ENCODE assay signal across 31 cellular contexts in genomic region chr22:20177217-20177911, GRCh38. TPM values are rescaled to one million over a fixed set of nuclear protein-coding genes. Genes with fewer than 3 reads are reported as not detected.
"Had no signal": no experiment of that assay in that cellular context is flagged by ENCODE, and none has a peak within 500 bp of the region (broad histone marks: within the 10 kb centered on the region; RNA-seq: fewer than 3 reads in every experiment).

No MANE protein-coding gene starts in this region.

- H3K36me3 ChIP-seq: esophagus squamous epithelium, heart right ventricle, left lung, prostate gland, right atrium auricular region, sigmoid colon, tibial artery had no signal

- H3K27me3 ChIP-seq: heart right ventricle, left lung, right atrium auricular region, sigmoid colon, testis had no signal

- DNase-seq: dermis blood vessel endothelial cell; effector memory CD4-positive, alpha-beta T cell; esophagus squamous epithelium; foreskin melanocyte; glutamatergic neuron; heart right ventricle; hippocampal formation; left cardiac atrium; left lung; mesenchymal stem cell; mucosa of descending colon; naive thymus-derived CD4-positive, alpha-beta T cell; sigmoid colon; stimulated activated CD4-positive, alpha-beta T cell treated with anti-CD3 and anti-CD28 coated beads, Interleukin-2, amount 100 ng/mL, for 24 hours; stimulated activated CD4-positive, alpha-beta T cell treated with anti-CD3 and anti-CD28 coated beads, Interleukin-4, amount 100 ng/mL, for 4 hours; stimulated activated naive CD8-positive, alpha-beta T cell treated with anti-CD3 and anti-CD28 coated beads, Interleukin-15, Interleukin-2, amounts not matched to agents 100 U/mL and 50 U/mL, for 24 hours; substantia nigra; testis; tibial artery had no signal

- H3K4me3 ChIP-seq: coronary artery, esophagus squamous epithelium, heart right ventricle, left lung, mucosa of descending colon, prostate gland, right atrium auricular region, sigmoid colon, testis, tibial artery had no signal

- H3K9me3 Mint-ChIP-seq: mesothelial cell of epicardium; naive thymus-derived CD4-positive, alpha-beta T cell; stimulated activated memory B cell treated with anti-CD40 and anti-IgM and Interleukin-4, amounts not matched to agents 10 μg/mL and 1 μg/mL and 100 μg/mL, for 72 hours; type B pancreatic cell had no signal

- H3K36me3 Mint-ChIP-seq: mesothelial cell of epicardium; naive thymus-derived CD4-positive, alpha-beta T cell; stimulated activated memory B cell treated with anti-CD40 and anti-IgM and Interleukin-4, amounts not matched to agents 10 μg/mL and 1 μg/mL and 100 μg/mL, for 72 hours; type B pancreatic cell had no signal

- FAIRE-seq: endothelial cell of umbilical vein, islet of Langerhans had no signal

- H3K27ac Mint-ChIP-seq: mesothelial cell of epicardium; naive thymus-derived CD4-positive, alpha-beta T cell; stimulated activated memory B cell treated with anti-CD40 and anti-IgM and Interleukin-4, amounts not matched to agents 10 μg/mL and 1 μg/mL and 100 μg/mL, for 72 hours; type B pancreatic cell had no signal

- H3K4me1 Mint-ChIP-seq: naive thymus-derived CD4-positive, alpha-beta T cell; stimulated activated memory B cell treated with anti-CD40 and anti-IgM and Interleukin-4, amounts not matched to agents 10 μg/mL and 1 μg/mL and 100 μg/mL, for 72 hours had no signal

- ATAC-seq: heart right ventricle; left cardiac atrium; left lung; mucosa of descending colon; naive thymus-derived CD4-positive, alpha-beta T cell; stimulated activated memory B cell treated with anti-CD40 and anti-IgM and Interleukin-4, amounts not matched to agents 10 μg/mL and 1 μg/mL and 100 μg/mL, for 72 hours; stimulated activated naive CD8-positive, alpha-beta T cell treated with anti-CD3 and anti-CD28 coated beads, Interleukin-15, Interleukin-2, amounts not matched to agents 100 U/mL and 50 U/mL, for 24 hours had no signal

- H3K4me1 ChIP-seq: esophagus squamous epithelium, heart right ventricle, left lung, parathyroid adenoma, prostate gland, right atrium auricular region, sigmoid colon, tibial artery had no signal

- H3K79me2 ChIP-seq: parathyroid adenoma had no signal

- H3K4me3 Mint-ChIP-seq: mesothelial cell of epicardium; naive thymus-derived CD4-positive, alpha-beta T cell; stimulated activated memory B cell treated with anti-CD40 and anti-IgM and Interleukin-4, amounts not matched to agents 10 μg/mL and 1 μg/mL and 100 μg/mL, for 72 hours; type B pancreatic cell had no signal

- H3K9me3 ChIP-seq: esophagus squamous epithelium, heart right ventricle, left lung, mucosa of descending colon, prostate gland, right atrium auricular region, sigmoid colon, testis, tibial artery had no signal

- H3K27me3 Mint-ChIP-seq: naive thymus-derived CD4-positive, alpha-beta T cell; type B pancreatic cell had no signal

- H2AFZ ChIP-seq: parathyroid adenoma had no signal

- H3K27ac ChIP-seq: coronary artery, esophagus squamous epithelium, heart right ventricle, left lung, parathyroid adenoma, prostate gland, right atrium auricular region, sigmoid colon, testis, tibial artery had no signal

- H3K9ac ChIP-seq: parathyroid adenoma had no signal

RNA-seq across cellular contexts. Expression of gene CCDC188, which starts 26.5 kb away (rescaled TPM):
- total RNA-seq: epithelial cell of proximal tubule; mesothelial cell of epicardium; naive thymus-derived CD4-positive, alpha-beta T cell; skeletal muscle tissue had no signal
- polyA plus RNA-seq: naive thymus-derived CD4-positive, alpha-beta T cell; neural cell had no signal
